In the genomic region with DNA sequence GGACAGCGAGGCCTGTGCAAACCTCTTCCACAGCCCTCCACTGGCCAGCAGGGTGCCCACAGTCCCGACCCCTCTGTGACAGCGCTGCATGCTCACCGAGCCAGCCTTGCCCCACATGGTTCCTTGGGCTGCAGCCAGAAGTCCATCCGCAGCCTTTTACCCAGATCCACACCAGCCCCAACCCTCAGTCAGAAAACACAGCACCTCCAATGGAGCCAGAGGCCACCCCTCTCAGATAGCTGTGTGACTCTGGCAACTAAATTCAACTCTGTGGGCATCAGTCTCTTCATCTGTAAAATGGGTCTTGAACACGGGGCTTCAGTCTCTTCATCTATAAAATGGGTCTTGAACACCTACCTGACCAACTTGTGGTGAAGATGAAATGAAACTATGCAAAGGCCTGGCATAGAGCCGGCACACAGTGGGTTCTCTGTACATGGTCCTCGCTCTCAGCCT, we compare ENCODE assay signal across 1 cellular context.
TF ChIP-seq lines count a peak whose summit lies in the region.

No MANE protein-coding gene starts in this region.

TF ChIP-seq in IMR-90, 13 proteins besides CTCF, POLR2A, EP300 and RAD21:
- no peak for TF ChIP-seq MAFK (IDR thresholded peaks at IDR 0.05; ENCODE audit: low read depth, low read length)
TF ChIP-seq in IMR-90: peak in this region for 0.
